In the genomic region with DNA sequence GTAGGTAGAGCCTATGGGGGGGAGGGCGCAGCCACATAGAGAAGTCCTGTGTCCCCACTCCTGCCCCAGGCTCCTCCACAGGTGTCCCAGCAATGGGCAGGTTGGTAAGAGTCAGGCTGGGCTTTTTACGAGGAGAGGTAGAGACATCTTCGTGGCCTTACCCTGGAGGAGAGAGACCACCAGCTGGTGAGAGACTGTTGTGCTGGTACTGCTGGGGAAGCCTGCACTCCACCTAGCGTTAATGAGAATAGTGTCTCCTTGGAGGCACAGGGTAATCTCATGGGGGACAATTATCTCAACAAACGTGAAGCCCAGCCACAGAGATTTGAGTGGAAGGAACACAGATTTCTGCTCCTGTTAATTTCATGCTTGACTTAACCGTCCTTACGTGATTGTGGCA, we compare ENCODE assay signal across 18 cellular contexts. TPM values are rescaled to one million over a fixed set of nuclear protein-coding genes. Genes with fewer than 3 reads are reported as not detected.
"Had no signal": no experiment of that assay in that cellular context is flagged by ENCODE, and none has a peak within 500 bp of the region (broad histone marks: within the 10 kb centered on the region; RNA-seq: fewer than 3 reads in every experiment).

No MANE protein-coding gene starts in this region.

- H3K9me3 ChIP-seq: ascending aorta, breast epithelium, neutrophil had no signal

- H3K9me3 Mint-ChIP-seq: dendritic cell treated with granulocyte-macrophage colony-stimulating factor and Interleukin-4, amounts not matched to agents 40 ng/mL and 50 ng/mL, for 4 days; memory B cell; natural killer cell; stimulated activated naive CD8-positive, alpha-beta T cell treated with anti-CD3 and anti-CD28 coated beads, Interleukin-15, amount 100 ng/mL, for 72 hours had no signal

- DNase-seq: activated CD8-positive, alpha-beta memory T cell treated with anti-CD3 and anti-CD28 coated beads for 24 hours; effector memory CD4-positive, alpha-beta T cell; foreskin keratinocyte; glutamatergic neuron; hypothalamus; left ventricle myocardium superior; natural killer cell; stimulated activated CD4-positive, alpha-beta T cell treated with anti-CD3 and anti-CD28 coated beads, Interleukin-4, amount 100 ng/mL, for 4 hours; stimulated activated CD8-positive, alpha-beta memory T cell treated with anti-CD3 and anti-CD28 coated beads, Interleukin-4, amount 100 ng/mL, for 48 hours; stimulated activated naive CD8-positive, alpha-beta T cell treated with anti-CD3 and anti-CD28 coated beads, Interleukin-15, amount 100 ng/mL, for 72 hours had no signal

- H3K36me3 Mint-ChIP-seq: memory B cell, natural killer cell, type B pancreatic cell had no signal

- H3K4me3 ChIP-seq: ascending aorta, breast epithelium, skin epidermis had no signal

- H3K27me3 ChIP-seq: ascending aorta, breast epithelium, neutrophil had no signal

- H3K4me1 ChIP-seq: ascending aorta, breast epithelium, foreskin keratinocyte had no signal

- H3K27ac ChIP-seq: ascending aorta, breast epithelium, foreskin keratinocyte, neutrophil had no signal

- ATAC-seq: foreskin keratinocyte; left ventricle myocardium superior; natural killer cell; SK-N-SH treated with all-trans-retinoic acid at 6 μM for 48 hours; stimulated activated naive CD8-positive, alpha-beta T cell treated with anti-CD3 and anti-CD28 coated beads, Interleukin-15, amount 100 ng/mL, for 72 hours had no signal

- H3K36me3 ChIP-seq: ascending aorta, breast epithelium, neutrophil had no signal

- H3K27ac Mint-ChIP-seq: dendritic cell treated with granulocyte-macrophage colony-stimulating factor and Interleukin-4, amounts not matched to agents 40 ng/mL and 50 ng/mL, for 4 days; memory B cell; natural killer cell; stimulated activated naive CD8-positive, alpha-beta T cell treated with anti-CD3 and anti-CD28 coated beads, Interleukin-15, amount 100 ng/mL, for 72 hours; type B pancreatic cell had no signal

- H3K4me3 Mint-ChIP-seq: dendritic cell treated with granulocyte-macrophage colony-stimulating factor and Interleukin-4, amounts not matched to agents 40 ng/mL and 50 ng/mL, for 4 days; memory B cell; natural killer cell; stimulated activated naive CD8-positive, alpha-beta T cell treated with anti-CD3 and anti-CD28 coated beads, Interleukin-15, amount 100 ng/mL, for 72 hours; type B pancreatic cell had no signal

RNA-seq across cellular contexts. Expression of gene RASGEF1A, which starts 29.5 kb away (rescaled TPM):
- total RNA-seq: ascending aorta had no signal
